Comparison of ENCODE assay signal across 1 cellular context in the genomic region with DNA sequence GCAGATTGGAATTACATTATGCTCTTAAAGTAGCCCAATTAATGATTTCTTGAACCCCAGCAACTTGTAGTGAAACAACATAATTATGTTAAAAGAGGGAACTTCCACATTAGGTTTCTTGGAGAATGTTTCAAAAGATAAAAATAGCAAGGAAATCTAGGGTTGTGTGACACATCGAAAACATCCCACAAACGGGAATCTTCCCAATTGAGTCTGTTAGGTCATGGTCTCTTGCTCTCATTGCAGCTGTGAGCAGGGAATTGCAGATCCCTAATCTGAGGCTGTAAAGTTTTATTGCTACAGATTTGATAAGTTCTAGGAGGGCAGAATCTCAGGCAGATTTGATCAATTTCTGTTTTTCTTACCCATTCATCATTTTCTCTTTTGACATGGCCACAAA.
TF ChIP-seq lines count a peak whose summit lies in the region.

No MANE protein-coding gene starts in this region.

TF ChIP-seq in GM23338, 12 proteins besides CTCF, POLR2A, EP300 and RAD21:
- TF ChIP-seq ZNF114 (CRISPR knock-in tag; IDR thresholded peaks at IDR 0.05) = no peak
- TF ChIP-seq NANOG (IDR thresholded peaks at IDR 0.05; ENCODE audit: borderline replicate concordance) = no peak
